ENCODE assay signal across 6 cellular contexts in genomic region chr1:149826555-149826954, GRCh38. TPM values are rescaled to one million over a fixed set of nuclear protein-coding genes. Genes with fewer than 3 reads are reported as not detected.
"Had no signal": no experiment of that assay in that cellular context is flagged by ENCODE, and none has a peak within 500 bp of the region (broad histone marks: within the 10 kb centered on the region; RNA-seq: fewer than 3 reads in every experiment).

No MANE protein-coding gene starts in this region.

RNA-seq across cellular contexts. Expression of gene FCGR1A, which starts 44.1 kb away (rescaled TPM):
- total RNA-seq: GM23248, H4, H7, HFFc6, HT1080, IMR-90 had no signal
- polyA plus RNA-seq: GM23248, IMR-90 had no signal
